9 cellular contexts compared by ENCODE assay signal in the genomic region with DNA sequence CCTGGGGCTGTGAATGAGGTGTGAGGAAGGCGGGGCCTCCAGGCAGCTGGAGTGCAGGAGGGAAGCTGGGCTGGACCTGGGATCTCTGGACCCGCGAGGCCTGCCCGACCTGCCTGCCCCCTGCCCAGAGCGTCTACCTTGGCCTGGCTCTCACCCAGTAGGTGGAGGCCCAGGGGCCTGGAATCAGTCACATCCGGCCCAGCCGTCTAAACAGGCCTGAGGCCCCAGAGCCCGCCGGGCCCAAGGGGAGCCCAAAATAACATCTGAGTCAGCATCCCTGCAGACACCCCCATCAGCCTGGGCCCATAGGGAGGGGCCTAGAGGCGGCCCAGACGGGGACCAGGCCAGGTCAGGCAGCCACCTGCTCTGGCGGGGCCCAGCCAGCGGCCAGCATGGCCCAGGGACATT. TPM values are rescaled to one million over a fixed set of nuclear protein-coding genes. Genes with fewer than 3 reads are reported as not detected.
A peak's percentile ranks its signal among the peaks of the same experiment; 100 is the strongest.
DNase-seq lines count a peak whose midpoint lies in the region; ATAC-seq and TF ChIP-seq lines count a peak whose summit lies in the region.
"Had no signal": no experiment of that assay in that cellular context is flagged by ENCODE, and none has a peak within 500 bp of the region (broad histone marks: within the 10 kb centered on the region; RNA-seq: fewer than 3 reads in every experiment).

No MANE protein-coding gene starts in this region.

- in situ Hi-C loops in G401 (cut with HindIII; ENCODE audit: low sequenced_read_pairs) = loop anchor here (25.0 kb wide), 1 partner anchor 151 kb away; the partner anchor contains the start of gene TMEM270

- TF ChIP-seq CTCF in H9 (conservative IDR thresholded peaks at IDR 0.05) (no peak), neural progenitor cell (IDR thresholded peaks at IDR 0.05) (no peak)

- no peak overlapping the region for H2BK5ac ChIP-seq in H9 (ENCODE audit: insufficient read length, low read length)

- no CpG with 5 or more reads among the region's 13 CpGs for WGBS in H9 (ENCODE audit: extremely low coverage, insufficient read length, low lambda C conversion rate)

- H2AK5ac ChIP-seq in H9 (ENCODE audit: insufficient read length, low read length) = no peak overlapping the region

- H4K8ac ChIP-seq in H9 (replicated peaks; ENCODE audit: insufficient read length, low read depth, low read length) = no peak overlapping the region

- no peak overlapping the region for H3K4me3 ChIP-seq in neural progenitor cell

- no peak overlapping the region for H2BK20ac ChIP-seq in H9 (ENCODE audit: low read depth, low read length, poor library complexity, severe bottlenecking)

- H3K4ac ChIP-seq in H9 (ENCODE audit: low read depth, low read length) = no peak overlapping the region

- H3K18ac ChIP-seq in H9 (ENCODE audit: insufficient read length, low read depth, low read length) = no peak overlapping the region

- H3K9me3 Mint-ChIP-seq in H9 (no peaks in the 10 kb centered on the region; a peak in 1 of 5 replicates), neural progenitor cell (no peaks in the 10 kb centered on the region)
- no peaks in the 10 kb centered on the region for H3K9me3 Mint-ChIP-seq in activated CD4-positive, alpha-beta memory T cell treated with anti-CD3 and anti-CD28 coated beads, Interleukin-2, amount 10 ng/mL, durations not matched to agents 7 days and 5 days

- peaks cover 0 to 8% of the 10 kb centered on the region in 2 experiments; a peak in 2 of 4 replicates for H3K4me1 Mint-ChIP-seq in H9
- H3K4me1 Mint-ChIP-seq in activated CD4-positive, alpha-beta memory T cell treated with anti-CD3 and anti-CD28 coated beads, Interleukin-2, amount 10 ng/mL, durations not matched to agents 7 days and 5 days = peaks cover 2% of the 10 kb centered on the region
- peaks cover 10% of the 10 kb centered on the region for H3K4me1 Mint-ChIP-seq in neural progenitor cell

- peak; percentile 44 for DNase-seq in H9
- DNase-seq in M059J (ENCODE audit: low read depth) = peak; percentile 91
- peak; percentile 3 for DNase-seq in kidney tubule cell (ENCODE audit: low spot score)
- no peak for DNase-seq in activated CD4-positive, alpha-beta memory T cell treated with anti-CD3 and anti-CD28 coated beads, Interleukin-2, amount 10 ng/mL, durations not matched to agents 7 days and 5 days
- no peak for DNase-seq in DMS153 treated with DMSO at 0.1 percent for 48 hours (lab: John Stamatoyannopoulos, UW; ENCODE audit: unreplicated experiment)
- no peak for DNase-seq in G401 (ENCODE audit: low spot score)
- DNase-seq in neural progenitor cell (ENCODE audit: low spot score) = no peak
- DNase-seq: stimulated activated CD4-positive, alpha-beta T cell treated with anti-CD3 and anti-CD28 coated beads, Interleukin-1b, Interleukin-23, amount 100 ng/mL, for 48 hours had no signal

- H3K9ac ChIP-seq in H9 (ENCODE audit: extremely low read depth, insufficient read length, low read length) = no peak overlapping the region
- no peak overlapping the region for H3K9ac ChIP-seq in neural progenitor cell

- peak; percentile 91 for ATAC-seq in GM18520 (IDR thresholded peaks at IDR 0.05; ENCODE audit: unreplicated experiment)

- H3T11ph ChIP-seq in H9 (ENCODE audit: low read length) = no peak overlapping the region

- H3K27ac ChIP-seq in H9 (ENCODE audit: insufficient read length, low read depth, low read length) (no peak overlapping the region), neural progenitor cell (no peak overlapping the region)

- POLR2A ChIA-PET in activated CD4-positive, alpha-beta memory T cell treated with anti-CD3 and anti-CD28 coated beads, Interleukin-2, amount 10 ng/mL, durations not matched to agents 7 days and 5 days (lab: Charles Lee) = no interaction called here

- H2AFZ ChIP-seq in H9 (ENCODE audit: low read length) = no peak overlapping the region
- H2AFZ ChIP-seq in neural progenitor cell (replicated peaks) = no peak overlapping the region

- H3K79me1 ChIP-seq in H9 (ENCODE audit: insufficient read depth, low read depth, low read length, poor library complexity, severe bottlenecking) = no peaks in the 10 kb centered on the region

- no peaks in the 10 kb centered on the region for H3K36me3 ChIP-seq in neural progenitor cell

- H3K36me3 Mint-ChIP-seq in H9 (ENCODE audit: insufficient read depth in 1 of 3, low read depth in 3 of 3) (no peaks in the 10 kb centered on the region; a peak in 1 of 7 replicates), neural progenitor cell (no peaks in the 10 kb centered on the region)
- H3K36me3 Mint-ChIP-seq in activated CD4-positive, alpha-beta memory T cell treated with anti-CD3 and anti-CD28 coated beads, Interleukin-2, amount 10 ng/mL, durations not matched to agents 7 days and 5 days (ENCODE audit: low read depth) = no peaks in the 10 kb centered on the region

- H3K9me3 ChIP-seq in H9 (ENCODE audit: control insufficient read depth, low read depth, low read length) (no peaks in the 10 kb centered on the region), neural progenitor cell (ENCODE audit: low read depth) (no peaks in the 10 kb centered on the region)

- H2BK12ac ChIP-seq in H9 (ENCODE audit: insufficient read length, low read depth, low read length) = no peak overlapping the region

- H3K27ac Mint-ChIP-seq in H9 = peak overlapping the region in 1 of 3 experiments; percentile 40; a peak in 2 of 7 replicates
- no peak overlapping the region for H3K27ac Mint-ChIP-seq in activated CD4-positive, alpha-beta memory T cell treated with anti-CD3 and anti-CD28 coated beads, Interleukin-2, amount 10 ng/mL, durations not matched to agents 7 days and 5 days
- H3K27ac Mint-ChIP-seq in neural progenitor cell = no peak overlapping the region

- H2BK120ac ChIP-seq in H9 (ENCODE audit: low read depth, low read length, poor library complexity, severe bottlenecking) = no peak overlapping the region

- H3K56ac ChIP-seq in H9 (ENCODE audit: insufficient read length, low read depth, low read length) = no peak overlapping the region

- H3K4me2 ChIP-seq in H9 (ENCODE audit: insufficient read depth, insufficient read length, low read length) (no peak overlapping the region), neural progenitor cell (no peak overlapping the region)

- no peaks in the 10 kb centered on the region for H3K27me3 ChIP-seq in H9 (ENCODE audit: insufficient read depth, low read length)
- H3K27me3 ChIP-seq in neural progenitor cell = no peaks in the 10 kb centered on the region

- no peaks in the 10 kb centered on the region for H3F3A ChIP-seq in neural progenitor cell (ENCODE audit: low read depth)

- H4K5ac ChIP-seq in H9 (ENCODE audit: insufficient read length, low read depth, low read length) = no peak overlapping the region

- no peak overlapping the region for H2BK15ac ChIP-seq in H9 (ENCODE audit: low read depth, low read length)

- no peak overlapping the region for H3K4me3 Mint-ChIP-seq in H9
- no peak overlapping the region for H3K4me3 Mint-ChIP-seq in activated CD4-positive, alpha-beta memory T cell treated with anti-CD3 and anti-CD28 coated beads, Interleukin-2, amount 10 ng/mL, durations not matched to agents 7 days and 5 days
- H3K4me3 Mint-ChIP-seq in neural progenitor cell = no peak overlapping the region

- no peak overlapping the region for H4K91ac ChIP-seq in H9 (ENCODE audit: insufficient read length, low read depth, low read length)

- CTCF ChIA-PET in activated CD4-positive, alpha-beta memory T cell treated with anti-CD3 and anti-CD28 coated beads, Interleukin-2, amount 10 ng/mL, durations not matched to agents 7 days and 5 days (lab: Charles Lee) = interaction anchor here (0.6 kb wide), 1 partner anchor 128 kb away, joined by 3 read pairs; no protein-coding TSS in a partner anchor

- no peak overlapping the region for H3K23ac ChIP-seq in H9 (ENCODE audit: insufficient read length, low read depth, low read length)

- H3K23me2 ChIP-seq in H9 (ENCODE audit: insufficient read length, low read depth, low read length, poor library complexity, severe bottlenecking) = no peaks in the 10 kb centered on the region

- no peak overlapping the region for H3K14ac ChIP-seq in H9 (ENCODE audit: insufficient read depth, low read length)

- H4K20me1 ChIP-seq in H9 (ENCODE audit: control insufficient read depth, insufficient read depth, insufficient read length) (no peaks in the 10 kb centered on the region), neural progenitor cell (ENCODE audit: low read depth) (no peaks in the 10 kb centered on the region)

- H3K27me3 Mint-ChIP-seq in H9 (ENCODE audit: low read depth) (no peaks in the 10 kb centered on the region; the same call in 1 of the 2 replicates), neural progenitor cell (ENCODE audit: insufficient read depth, low read depth) (peaks cover 12% of the 10 kb centered on the region)
- peaks cover 5% of the 10 kb centered on the region for H3K27me3 Mint-ChIP-seq in activated CD4-positive, alpha-beta memory T cell treated with anti-CD3 and anti-CD28 coated beads, Interleukin-2, amount 10 ng/mL, durations not matched to agents 7 days and 5 days

- no peaks in the 10 kb centered on the region for H3K79me2 ChIP-seq in H9 (ENCODE audit: insufficient read depth, low read length)
- H3K79me2 ChIP-seq in neural progenitor cell (ENCODE audit: low read depth) = no peaks in the 10 kb centered on the region

- H3K4me1 ChIP-seq in H9 (ENCODE audit: insufficient read depth, low read length) = no peaks in the 10 kb centered on the region
- H3K4me1 ChIP-seq in neural progenitor cell = peaks cover 8% of the 10 kb centered on the region

RNA-seq across cellular contexts. Expression of gene ELN, which starts 15.1 kb away (rescaled TPM):
- total RNA-seq in H9 (2021) (0.37 and 0.55 TPM in 2 replicates), neural progenitor cell (ENCODE audit: low replicate concordance) (0.47 and 1.1 TPM in 2 replicates)
- total RNA-seq in M059J (2014; rRNA removed; shearing (Covaris generic)) = 26.2 and 65.2 TPM in 2 replicates
- total RNA-seq in activated CD4-positive, alpha-beta memory T cell treated with anti-CD3 and anti-CD28 coated beads, Interleukin-2, amount 10 ng/mL, durations not matched to agents 7 days and 5 days = not detected
- 0.20 TPM in 1 of 2 replicates, not detected in the other for total RNA-seq in G401 (2014; rRNA removed; shearing (Covaris generic))

Comparison
In these comparisons a context has a peak if more than half of its experiments do, and no peak if none do; other contexts are left out.
1. DNase-seq: peak in H9 (single experiment), M059J (single experiment) and kidney tubule cell (single experiment); none in activated CD4-positive, alpha-beta memory T cell treated with anti-CD3 and anti-CD28 coated beads, Interleukin-2, amount 10 ng/mL, durations not matched to agents 7 days and 5 days (single experiment), DMS153 treated with DMSO at 0.1 percent for 48 hours (single experiment), G401 (single experiment) and neural progenitor cell (single experiment).
2. RNA of gene ELN, which starts 15.1 kb away (total RNA-seq): 26.2 to 65.2 TPM in M059J; 0.47 to 1.1 TPM in neural progenitor cell, 0.37 to 0.55 TPM in H9, 0.20 TPM in G401 and not detected in activated CD4-positive, alpha-beta memory T cell treated with anti-CD3 and anti-CD28 coated beads, Interleukin-2, amount 10 ng/mL, durations not matched to agents 7 days and 5 days; every median in the first group is over 10 times any median in the second.